ENCODE assay signal across 21 cellular contexts in genomic region chr12:84807249-84807648, GRCh38.
DNase-seq lines count a peak whose midpoint lies in the region; ATAC-seq and TF ChIP-seq lines count a peak whose summit lies in the region.
"Had no signal": no experiment of that assay in that cellular context is flagged by ENCODE, and none has a peak within 500 bp of the region (broad histone marks: within the 10 kb centered on the region; RNA-seq: fewer than 3 reads in every experiment).

No MANE protein-coding gene starts in this region.

- no peak overlapping the region for H2AFZ ChIP-seq in mesenchymal stem cell (ENCODE audit: low read depth, low read length)

- no peak overlapping the region for H3K9ac ChIP-seq in mesenchymal stem cell (ENCODE audit: low read length)

- H2BK15ac ChIP-seq in mesenchymal stem cell (ENCODE audit: low read depth, poor library complexity, severe bottlenecking): no peak overlapping the region

- H2BK12ac ChIP-seq in mesenchymal stem cell (ENCODE audit: low read length in 2 of 2): no peak overlapping the region

- in situ Hi-C loops in brain microvascular endothelial cell (cut with HindIII; ENCODE audit: low pct_ligation_motif_present, low sequenced_read_pairs): no loop called here

- no peak overlapping the region for H3K27ac Mint-ChIP-seq in osteocyte (ENCODE audit: unreplicated experiment)
- H3K27ac Mint-ChIP-seq: CD4-positive, CD25-positive, alpha-beta regulatory T cell; nephron progenitor cell; WTC11 had no signal

- DNase-seq in EH (ENCODE audit: low read depth): peak; percentile 56
- DNase-seq in LHCN-M2 (ENCODE audit: low read depth): peak; percentile 73
- peak; percentile 65 for DNase-seq in brain microvascular endothelial cell
- peak; percentile 12 for DNase-seq in mesenchymal stem cell
- no peak for DNase-seq in NOMO-1 treated with DMSO at 0.1 percent for 48 hours (lab: John Stamatoyannopoulos, UW; ENCODE audit: unreplicated experiment)
- no peak for DNase-seq in anterior cingulate cortex (lab: John Stamatoyannopoulos, UW)
- no peak for DNase-seq in osteocyte (ENCODE audit: extremely low spot score, unreplicated experiment)
- DNase-seq: activated effector memory CD4-positive, alpha-beta T cell treated with anti-CD3 and anti-CD28 coated beads, Interleukin-2, amount 50 U/mL, for 16 hours; CD4-positive, CD25-positive, alpha-beta regulatory T cell; colonic mucosa; DMS 273 treated with DMSO at 0.1 percent for 48 hours; GDM1; MG63; NCI-H1417; nephron progenitor cell; Peyer's patch; right lobe of liver; upper lobe of left lung had no signal

- no peak for ATAC-seq in HG03025 (IDR thresholded peaks at IDR 0.05; ENCODE audit: low FRiP score, unreplicated experiment)
- ATAC-seq: HCT116, right lobe of liver, WTC11 had no signal

- no peak overlapping the region for H3K4me3 Mint-ChIP-seq in osteocyte (ENCODE audit: unreplicated experiment)
- H3K4me3 Mint-ChIP-seq: CD4-positive, CD25-positive, alpha-beta regulatory T cell; nephron progenitor cell; WTC11 had no signal

- no peak overlapping the region for H3K23ac ChIP-seq in mesenchymal stem cell (ENCODE audit: low read length in 2 of 2)

- no peak overlapping the region for H2AK5ac ChIP-seq in mesenchymal stem cell (ENCODE audit: low read length, severe bottlenecking)

- H3K27ac ChIP-seq in brain microvascular endothelial cell: no peak overlapping the region
- no peak overlapping the region for H3K27ac ChIP-seq in mesenchymal stem cell (ENCODE audit: low read length, poor library complexity, severe bottlenecking)
- H3K27ac ChIP-seq: colonic mucosa, Peyer's patch, right lobe of liver, upper lobe of left lung had no signal

- no peaks in the 10 kb centered on the region for H3K4me1 ChIP-seq in mesenchymal stem cell (ENCODE audit: control insufficient read depth, insufficient read depth, low read depth, low read length)
- H3K4me1 ChIP-seq: colonic mucosa, Peyer's patch, right lobe of liver, upper lobe of left lung had no signal

- no peaks in the 10 kb centered on the region for H3K79me1 ChIP-seq in mesenchymal stem cell (replicated peaks; ENCODE audit: low read length, poor library complexity, severe bottlenecking)

- H3K9me3 Mint-ChIP-seq in osteocyte (ENCODE audit: unreplicated experiment): no peaks in the 10 kb centered on the region
- H3K9me3 Mint-ChIP-seq: nephron progenitor cell, WTC11 had no signal

- no peak overlapping the region for H3K14ac ChIP-seq in mesenchymal stem cell (ENCODE audit: low read length in 2 of 2)

- H3K4ac ChIP-seq in mesenchymal stem cell (ENCODE audit: low read depth in 1 of 2, low read length in 2 of 2): no peak overlapping the region

- H3K4me3 ChIP-seq in brain microvascular endothelial cell (ENCODE audit: low read depth, low read length) (no peak overlapping the region), mesenchymal stem cell (ENCODE audit: insufficient read depth in 1 of 2, low read depth in 1 of 2, low read length in 2 of 2) (no peak overlapping the region)
- H3K4me3 ChIP-seq: colonic mucosa, MG63, Peyer's patch, right lobe of liver, upper lobe of left lung had no signal

- no peak overlapping the region for H4K8ac ChIP-seq in mesenchymal stem cell (ENCODE audit: low read length)

- H3K18ac ChIP-seq in mesenchymal stem cell (ENCODE audit: low read depth in 1 of 2, low read length in 2 of 2): no peak overlapping the region

- TF ChIP-seq CTCF in brain microvascular endothelial cell (IDR thresholded peaks at IDR 0.05; ENCODE audit: low read depth, low read length, missing control alignments) (no peak), osteocyte (IDR thresholded peaks at IDR 0.05) (no peak)

- H3K27me3 ChIP-seq in brain microvascular endothelial cell (replicated peaks) (no peaks in the 10 kb centered on the region), mesenchymal stem cell (ENCODE audit: control insufficient read depth in 1 of 2, insufficient read depth in 1 of 2, low read length in 2 of 2) (no peaks in the 10 kb centered on the region)
- H3K27me3 ChIP-seq: colonic mucosa, MG63, Peyer's patch, right lobe of liver, upper lobe of left lung had no signal

- no peaks in the 10 kb centered on the region for H3K9me3 ChIP-seq in mesenchymal stem cell (ENCODE audit: control insufficient read depth, low read length)
- H3K9me3 ChIP-seq: colonic mucosa, MG63, Peyer's patch, right lobe of liver, upper lobe of left lung had no signal

- no peaks in the 10 kb centered on the region for H3K36me3 Mint-ChIP-seq in osteocyte (ENCODE audit: unreplicated experiment)
- H3K36me3 Mint-ChIP-seq: CD4-positive, CD25-positive, alpha-beta regulatory T cell; WTC11 had no signal

- no peak overlapping the region for H2BK120ac ChIP-seq in mesenchymal stem cell (ENCODE audit: low read depth, low read length)

- H4K91ac ChIP-seq in mesenchymal stem cell (ENCODE audit: low read length): no peak overlapping the region

- no peak overlapping the region for H3K4me2 ChIP-seq in mesenchymal stem cell (ENCODE audit: low read length, poor library complexity, severe bottlenecking)

- peaks cover 31% of the 10 kb centered on the region for H3K4me1 Mint-ChIP-seq in osteocyte (ENCODE audit: unreplicated experiment)
- H3K4me1 Mint-ChIP-seq: CD4-positive, CD25-positive, alpha-beta regulatory T cell; nephron progenitor cell had no signal

- H2BK5ac ChIP-seq in mesenchymal stem cell (ENCODE audit: low read depth, low read length, poor library complexity, severe bottlenecking): no peak overlapping the region

- H3K36me3 ChIP-seq in brain microvascular endothelial cell (replicated peaks) (no peaks in the 10 kb centered on the region), mesenchymal stem cell (ENCODE audit: control insufficient read depth in 1 of 2, insufficient read depth in 2 of 2, low read depth in 1 of 2, low read length in 2 of 2) (no peaks in the 10 kb centered on the region)
- H3K36me3 ChIP-seq: colonic mucosa, MG63, Peyer's patch, right lobe of liver, upper lobe of left lung had no signal

- H3K27me3 Mint-ChIP-seq in osteocyte (ENCODE audit: unreplicated experiment): no peaks in the 10 kb centered on the region
- H3K27me3 Mint-ChIP-seq: CD4-positive, CD25-positive, alpha-beta regulatory T cell had no signal

Comparison
In these comparisons a context has a peak if more than half of its experiments do, and no peak if none do; other contexts are left out.
1. DNase-seq: peak in EH (single experiment), LHCN-M2 (single experiment), brain microvascular endothelial cell (single experiment) and mesenchymal stem cell (single experiment); none in NOMO-1 treated with DMSO at 0.1 percent for 48 hours (single experiment), anterior cingulate cortex (0 of 58) and osteocyte (single experiment).